In genomic region chr6:81783893-81784292, GRCh38 we compare ENCODE assay signal across 35 cellular contexts.
"Had no signal": no experiment of that assay in that cellular context is flagged by ENCODE, and none has a peak within 500 bp of the region (broad histone marks: within the 10 kb centered on the region; RNA-seq: fewer than 3 reads in every experiment).

No MANE protein-coding gene starts in this region.

- H3K4me2 ChIP-seq: KMS-11 had no signal

- H3K9me3 ChIP-seq: MG63 had no signal

- H3K27me3 ChIP-seq: MG63 had no signal

- H3K27ac ChIP-seq: KMS-11 had no signal

- H3K36me3 ChIP-seq: MG63 had no signal

- H3K9ac ChIP-seq: KMS-11 had no signal

- DNase-seq: Karpas-422, Kasumi-1, MG63, MM.1S, MV-4-11, NCI-H1048, NCI-H1092, NCI-H1092 treated with DMSO at 0.1 percent for 48 hours, NCI-H1105, NCI-H1105 treated with DMSO at 0.1 percent for 48 hours, NCI-H1417, NCI-H1417 treated with DMSO at 0.1 percent for 48 hours, NCI-H1436, NCI-H1436 treated with DMSO at 0.1 percent for 48 hours, NCI-H146, NCI-H1694, NCI-H1694 treated with DMSO at 0.1 percent for 48 hours, NCI-H187, NCI-H187 treated with DMSO at 0.1 percent for 48 hours, NCI-H1930, NCI-H2029, NCI-H2029 treated with DMSO at 0.1 percent for 48 hours, NCI-H2081, NCI-H2081 treated with DMSO at 0.1 percent for 48 hours, NCI-H2107, NCI-H2171, NCI-H2171 treated with DMSO at 0.1 percent for 48 hours, NCI-H2227 treated with DMSO at 0.1 percent for 48 hours, NCI-H226, NCI-H345, NCI-H446, NCI-H446 treated with DMSO at 0.1 percent for 48 hours, NCI-H510A, NCI-H510A treated with DMSO at 0.1 percent for 48 hours had no signal

- H3K4me3 ChIP-seq: MG63 had no signal
